In the genomic region with DNA sequence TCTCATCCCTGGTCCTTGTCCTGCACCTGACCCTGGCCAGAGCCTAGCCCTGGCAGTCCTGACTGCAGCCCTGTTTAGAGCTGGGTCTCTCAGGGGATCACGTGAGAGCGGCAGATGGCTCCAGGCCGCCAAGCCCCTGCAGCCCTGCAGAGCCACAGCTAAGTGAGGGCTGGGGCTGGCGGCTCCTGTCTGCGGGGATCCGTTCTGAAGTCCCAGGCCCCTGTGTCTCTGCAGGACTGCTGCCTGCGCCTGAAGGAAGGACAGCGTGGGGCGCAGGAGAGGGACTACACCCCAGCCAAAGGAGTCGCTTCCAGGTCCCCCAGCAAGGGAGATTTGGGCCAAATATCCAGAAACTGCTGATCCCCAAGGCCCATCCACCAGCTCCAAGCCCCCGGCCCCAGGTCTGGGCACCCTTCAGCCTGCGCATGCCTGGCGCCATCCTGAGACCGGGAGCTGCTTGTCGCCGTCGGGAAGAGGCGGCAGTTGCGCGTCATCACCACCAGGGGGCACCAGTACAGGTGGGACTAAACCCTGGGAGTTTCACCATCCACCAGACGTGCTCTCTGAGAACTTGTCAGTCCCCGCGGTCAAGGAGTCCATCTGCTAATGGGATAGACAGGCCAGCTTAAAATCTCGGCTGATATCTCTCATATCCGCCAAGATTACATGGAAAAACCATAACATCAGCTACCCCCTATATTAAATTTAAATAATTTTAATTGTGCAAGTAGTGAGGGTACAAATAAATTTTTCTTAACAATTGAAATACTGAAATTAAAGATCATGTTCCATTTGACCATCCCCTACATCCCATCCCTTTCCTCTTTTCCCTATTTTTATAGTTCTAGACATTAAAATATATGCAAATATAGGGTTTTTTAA, we compare ENCODE assay signal across 9 cellular contexts. TPM values are rescaled to one million over a fixed set of nuclear protein-coding genes. Genes with fewer than 3 reads are reported as not detected.
DNase-seq lines count a peak whose midpoint lies in the region; ATAC-seq and TF ChIP-seq lines count a peak whose summit lies in the region.
"Had no signal": no experiment of that assay in that cellular context is flagged by ENCODE, and none has a peak within 500 bp of the region (broad histone marks: within the 10 kb centered on the region; RNA-seq: fewer than 3 reads in every experiment).

No MANE protein-coding gene starts in this region.

- no peaks in the 10 kb centered on the region for H3K9me3 ChIP-seq in lower lobe of right lung

- POLR2A ChIA-PET in activated CD4-positive, alpha-beta T cell treated with anti-CD3 and anti-CD28 coated beads for 36 hours (lab: Charles Lee), result no interaction called here

- H3K27ac Mint-ChIP-seq in activated CD4-positive, alpha-beta T cell treated with anti-CD3 and anti-CD28 coated beads for 36 hours, result no peak overlapping the region

- H3K27me3 ChIP-seq in dorsolateral prefrontal cortex, result peaks cover 0 to 57% (median 12%) of the 10 kb centered on the region in 45 donors
- H3K27me3 ChIP-seq in lower lobe of right lung (ENCODE audit: low read depth), result no peaks in the 10 kb centered on the region

- intact Hi-C loops in activated CD4-positive, alpha-beta T cell treated with anti-CD3 and anti-CD28 coated beads for 36 hours (cut with DNase I, micrococcal nuclease), result loop anchor here (1.0 to 2.0 kb wide), 3 partner anchors 36 to 138 kb away; no protein-coding TSS in a partner anchor
- intact Hi-C loops in dorsolateral prefrontal cortex (cut with DNase I) (no loop called here), lower lobe of right lung (cut with DNase I) (no loop called here)

- ATAC-seq in GM18867 (IDR thresholded peaks at IDR 0.05; ENCODE audit: unreplicated experiment) (peak; percentile 82), HG03097 (IDR thresholded peaks at IDR 0.05; ENCODE audit: low FRiP score, unreplicated experiment) (peak; percentile 93), lower lobe of right lung (peak; percentile 87 to 88)
- peak; percentile 84 for ATAC-seq in activated CD4-positive, alpha-beta T cell treated with anti-CD3 and anti-CD28 coated beads for 36 hours

- DNase-seq in AG20443 (ENCODE audit: low spot score), result peak; percentile 88
- DNase-seq in NCI-H2227 (lab: John Stamatoyannopoulos, UW; ENCODE audit: unreplicated experiment), result peak; percentile 91
- peak; percentile 83 for DNase-seq in activated CD4-positive, alpha-beta T cell treated with anti-CD3 and anti-CD28 coated beads for 36 hours
- DNase-seq in dorsolateral prefrontal cortex, result peak in 9 of 10 donors; percentile 53 to 80 (median 68)
- DNase-seq in lower lobe of right lung, result peak; percentile 86
- peak; percentile 21 for DNase-seq in stimulated activated CD8-positive, alpha-beta memory T cell treated with anti-CD3 and anti-CD28 coated beads, Interleukin-15, amount 100 ng/mL, for 1 hour (ENCODE audit: low read depth)

- H3K4me1 ChIP-seq in lower lobe of right lung, result peaks cover 16% of the 10 kb centered on the region

- H3K4me3 Mint-ChIP-seq in activated CD4-positive, alpha-beta T cell treated with anti-CD3 and anti-CD28 coated beads for 36 hours, result no peak overlapping the region

- H3K4me3 ChIP-seq in dorsolateral prefrontal cortex (peak overlapping the region in 19 of 59 donors; percentile 1 to 46 (median 23)), lower lobe of right lung (no peak overlapping the region)
- H3K4me3 ChIP-seq: SK-N-MC had no signal

- H3K27ac ChIP-seq in dorsolateral prefrontal cortex (no peak overlapping the region), lower lobe of right lung (no peak overlapping the region)
- H3K27ac ChIP-seq: SK-N-MC had no signal

- peak; percentile 60 to 97 (median 88) for TF ChIP-seq CTCF in dorsolateral prefrontal cortex (IDR thresholded peaks at IDR 0.05 in 54 of 56, conservative IDR thresholded peaks at IDR 0.05 in 2 of 56; ENCODE audit: low read depth in 1 of 56, partially characterized antibody in 56 of 56)
- TF ChIP-seq CTCF in lower lobe of right lung (IDR thresholded peaks at IDR 0.05), result peak; percentile 99

- no peaks in the 10 kb centered on the region for H3K9me3 Mint-ChIP-seq in activated CD4-positive, alpha-beta T cell treated with anti-CD3 and anti-CD28 coated beads for 36 hours (ENCODE audit: low read depth)

- H3K27me3 Mint-ChIP-seq in activated CD4-positive, alpha-beta T cell treated with anti-CD3 and anti-CD28 coated beads for 36 hours, result peaks cover 17% of the 10 kb centered on the region

- no peaks in the 10 kb centered on the region for H3K36me3 ChIP-seq in lower lobe of right lung

- H3K36me3 Mint-ChIP-seq in activated CD4-positive, alpha-beta T cell treated with anti-CD3 and anti-CD28 coated beads for 36 hours (ENCODE audit: low read depth), result no peaks in the 10 kb centered on the region

- H3K4me1 Mint-ChIP-seq in activated CD4-positive, alpha-beta T cell treated with anti-CD3 and anti-CD28 coated beads for 36 hours, result no peaks in the 10 kb centered on the region

- CTCF ChIA-PET in activated CD4-positive, alpha-beta T cell treated with anti-CD3 and anti-CD28 coated beads for 36 hours (lab: Charles Lee), result interaction anchor here (0.6 to 2.0 kb wide), 23 partner anchors 9 to 200 kb away, joined by 3 to 14 read pairs (median 4); no protein-coding TSS in a partner anchor

RNA-seq across cellular contexts. Expression of a gene that starts 25.1 kb away (rescaled TPM):
- not detected for total RNA-seq in activated CD4-positive, alpha-beta T cell treated with anti-CD3 and anti-CD28 coated beads for 36 hours
- 1 to 10 TPM in 99 of 120 experiments, under 1 TPM in 1, not detected in 20; 0.85 to 8.8 (median 3.5) TPM for total RNA-seq in dorsolateral prefrontal cortex
- total RNA-seq in lower lobe of right lung, result not detected

RNA-seq across cellular contexts. Expression of a gene that starts 27.0 kb away (rescaled TPM):
- under 1 TPM; 0.16 to 0.25 TPM for total RNA-seq in activated CD4-positive, alpha-beta T cell treated with anti-CD3 and anti-CD28 coated beads for 36 hours
- total RNA-seq in dorsolateral prefrontal cortex (100 to 1,000 TPM in 59 of 120 experiments, 10 to 100 TPM in 61; 11.4 to 553 (median 98.9) TPM), lower lobe of right lung (826 TPM)

Comparison
In these comparisons a context has a peak if more than half of its experiments do, and no peak if none do; other contexts are left out.
1. DNase-seq: peak in every context shown above with its lines; median percentile 91 in NCI-H2227; 88 in AG20443; 86 in lower lobe of right lung; 83 in activated CD4-positive, alpha-beta T cell treated with anti-CD3 and anti-CD28 coated beads for 36 hours; 68 in dorsolateral prefrontal cortex; 21 in stimulated activated CD8-positive, alpha-beta memory T cell treated with anti-CD3 and anti-CD28 coated beads, Interleukin-15, amount 100 ng/mL, for 1 hour.
2. RNA of a gene that starts 27.0 kb away (total RNA-seq): 826 TPM in lower lobe of right lung (single experiment) and 11.4 to 553 TPM in dorsolateral prefrontal cortex; 0.16 to 0.25 TPM in activated CD4-positive, alpha-beta T cell treated with anti-CD3 and anti-CD28 coated beads for 36 hours; every median in the first group is over 4 times any median in the second.
3. intact Hi-C loops: an anchor here in activated CD4-positive, alpha-beta T cell treated with anti-CD3 and anti-CD28 coated beads for 36 hours (1.0 to 2.0 kb wide); none called in dorsolateral prefrontal cortex and lower lobe of right lung.
4. Peak in every context shown above with its lines, with median percentiles within 50 percentile points of each other: ATAC-seq.